In the genomic region with DNA sequence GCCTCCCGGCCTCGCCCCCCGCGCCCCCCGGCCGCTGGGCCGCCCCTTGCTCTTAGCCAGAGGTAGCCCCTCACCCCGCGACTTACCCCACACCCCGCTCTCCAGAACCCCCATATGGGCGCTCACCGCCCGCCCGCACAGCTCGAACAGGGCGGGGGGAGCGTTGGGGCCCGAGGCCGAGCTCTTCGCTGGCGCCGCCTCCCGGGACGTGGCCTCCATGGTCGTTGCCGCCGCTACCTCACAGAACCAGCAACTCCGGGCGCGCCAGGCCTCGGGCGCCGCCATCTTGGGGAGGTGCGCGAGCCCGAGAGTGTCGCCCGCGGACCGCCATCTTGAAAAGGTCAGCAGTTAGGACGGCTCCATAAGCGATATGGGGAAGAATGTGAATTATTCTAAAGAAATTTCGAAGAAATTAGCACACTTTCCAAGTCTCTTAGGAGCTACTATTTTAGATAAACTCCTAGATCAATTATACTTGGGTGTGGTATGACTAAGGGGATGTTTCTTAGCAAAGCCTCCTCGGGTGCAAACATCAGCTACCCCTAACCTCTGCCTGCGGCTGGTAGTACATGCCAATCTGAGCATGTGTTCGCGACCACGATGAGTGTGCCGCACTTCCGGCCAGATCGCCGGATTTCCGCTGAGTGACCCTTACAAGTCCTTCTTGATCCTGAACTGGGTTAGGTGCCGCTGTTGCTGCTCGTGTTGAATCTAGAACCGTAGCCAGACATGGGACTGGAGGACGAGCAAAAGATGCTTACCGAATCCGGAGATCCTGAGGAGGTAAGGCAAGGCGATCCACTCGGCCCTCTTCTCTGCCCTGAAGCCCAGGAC, we compare ENCODE assay signal across 1 cellular context.
A peak's percentile ranks its signal among the peaks of the same experiment; 100 is the strongest.
TF ChIP-seq lines count a peak whose summit lies in the region.

A gene with protein sequence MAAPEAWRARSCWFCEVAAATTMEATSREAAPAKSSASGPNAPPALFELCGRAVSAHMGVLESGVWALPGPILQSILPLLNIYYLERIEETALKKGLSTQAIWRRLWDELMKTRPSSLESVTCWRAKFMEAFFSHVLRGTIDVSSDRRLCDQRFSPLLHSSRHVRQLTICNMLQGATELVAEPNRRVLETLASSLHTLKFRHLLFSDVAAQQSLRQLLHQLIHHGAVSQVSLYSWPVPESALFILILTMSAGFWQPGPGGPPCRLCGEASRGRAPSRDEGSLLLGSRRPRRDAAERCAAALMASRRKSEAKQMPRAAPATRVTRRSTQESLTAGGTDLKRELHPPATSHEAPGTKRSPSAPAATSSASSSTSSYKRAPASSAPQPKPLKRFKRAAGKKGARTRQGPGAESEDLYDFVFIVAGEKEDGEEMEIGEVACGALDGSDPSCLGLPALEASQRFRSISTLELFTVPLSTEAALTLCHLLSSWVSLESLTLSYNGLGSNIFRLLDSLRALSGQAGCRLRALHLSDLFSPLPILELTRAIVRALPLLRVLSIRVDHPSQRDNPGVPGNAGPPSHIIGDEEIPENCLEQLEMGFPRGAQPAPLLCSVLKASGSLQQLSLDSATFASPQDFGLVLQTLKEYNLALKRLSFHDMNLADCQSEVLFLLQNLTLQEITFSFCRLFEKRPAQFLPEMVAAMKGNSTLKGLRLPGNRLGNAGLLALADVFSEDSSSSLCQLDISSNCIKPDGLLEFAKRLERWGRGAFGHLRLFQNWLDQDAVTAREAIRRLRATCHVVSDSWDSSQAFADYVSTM (minus strand): TSS at position 579 of the 834 bp plus-strand sequence. CDS start 294 bp downstream, at position 285.
A gene (plus strand): TSS at position 661 of the 834 bp plus-strand sequence. CDS start 69 bp downstream, at position 730.

TF ChIP-seq in HCT116, 20 proteins besides CTCF, POLR2A, EP300 and RAD21 (continued from another document):
- TF ChIP-seq, protein P1, sequence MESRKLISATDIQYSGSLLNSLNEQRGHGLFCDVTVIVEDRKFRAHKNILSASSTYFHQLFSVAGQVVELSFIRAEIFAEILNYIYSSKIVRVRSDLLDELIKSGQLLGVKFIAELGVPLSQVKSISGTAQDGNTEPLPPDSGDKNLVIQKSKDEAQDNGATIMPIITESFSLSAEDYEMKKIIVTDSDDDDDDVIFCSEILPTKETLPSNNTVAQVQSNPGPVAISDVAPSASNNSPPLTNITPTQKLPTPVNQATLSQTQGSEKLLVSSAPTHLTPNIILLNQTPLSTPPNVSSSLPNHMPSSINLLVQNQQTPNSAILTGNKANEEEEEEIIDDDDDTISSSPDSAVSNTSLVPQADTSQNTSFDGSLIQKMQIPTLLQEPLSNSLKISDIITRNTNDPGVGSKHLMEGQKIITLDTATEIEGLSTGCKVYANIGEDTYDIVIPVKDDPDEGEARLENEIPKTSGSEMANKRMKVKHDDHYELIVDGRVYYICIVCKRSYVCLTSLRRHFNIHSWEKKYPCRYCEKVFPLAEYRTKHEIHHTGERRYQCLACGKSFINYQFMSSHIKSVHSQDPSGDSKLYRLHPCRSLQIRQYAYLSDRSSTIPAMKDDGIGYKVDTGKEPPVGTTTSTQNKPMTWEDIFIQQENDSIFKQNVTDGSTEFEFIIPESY (IDR thresholded peaks at IDR 0.05; ENCODE audit: extremely low read depth, insufficient replicate concordance, low read length) = no peak
- TF ChIP-seq JUND (IDR thresholded peaks at IDR 0.05) (peak; percentile 90), ZFX (IDR thresholded peaks at IDR 0.05) (peak; percentile 58; the same call in 1 of the 2 replicates), FOSL1 (IDR thresholded peaks at IDR 0.05; ENCODE audit: low read depth) (peak; percentile 57), YY1 (IDR thresholded peaks at IDR 0.05; ENCODE audit: extremely low read depth, insufficient replicate concordance, low read depth, low read length) (peak; percentile 100), TCF7L2 (IDR thresholded peaks at IDR 0.05; ENCODE audit: borderline replicate concordance, extremely low read depth, insufficient read depth, insufficient read length) (peak; percentile 35), SP1 (IDR thresholded peaks at IDR 0.05; ENCODE audit: low read depth) (peak; percentile 89), CEBPB (IDR thresholded peaks at IDR 0.05; ENCODE audit: low read depth) (no peak), CBX3 (IDR thresholded peaks at IDR 0.05; ENCODE audit: low read depth) (no peak)
- TF ChIP-seq, protein P2, sequence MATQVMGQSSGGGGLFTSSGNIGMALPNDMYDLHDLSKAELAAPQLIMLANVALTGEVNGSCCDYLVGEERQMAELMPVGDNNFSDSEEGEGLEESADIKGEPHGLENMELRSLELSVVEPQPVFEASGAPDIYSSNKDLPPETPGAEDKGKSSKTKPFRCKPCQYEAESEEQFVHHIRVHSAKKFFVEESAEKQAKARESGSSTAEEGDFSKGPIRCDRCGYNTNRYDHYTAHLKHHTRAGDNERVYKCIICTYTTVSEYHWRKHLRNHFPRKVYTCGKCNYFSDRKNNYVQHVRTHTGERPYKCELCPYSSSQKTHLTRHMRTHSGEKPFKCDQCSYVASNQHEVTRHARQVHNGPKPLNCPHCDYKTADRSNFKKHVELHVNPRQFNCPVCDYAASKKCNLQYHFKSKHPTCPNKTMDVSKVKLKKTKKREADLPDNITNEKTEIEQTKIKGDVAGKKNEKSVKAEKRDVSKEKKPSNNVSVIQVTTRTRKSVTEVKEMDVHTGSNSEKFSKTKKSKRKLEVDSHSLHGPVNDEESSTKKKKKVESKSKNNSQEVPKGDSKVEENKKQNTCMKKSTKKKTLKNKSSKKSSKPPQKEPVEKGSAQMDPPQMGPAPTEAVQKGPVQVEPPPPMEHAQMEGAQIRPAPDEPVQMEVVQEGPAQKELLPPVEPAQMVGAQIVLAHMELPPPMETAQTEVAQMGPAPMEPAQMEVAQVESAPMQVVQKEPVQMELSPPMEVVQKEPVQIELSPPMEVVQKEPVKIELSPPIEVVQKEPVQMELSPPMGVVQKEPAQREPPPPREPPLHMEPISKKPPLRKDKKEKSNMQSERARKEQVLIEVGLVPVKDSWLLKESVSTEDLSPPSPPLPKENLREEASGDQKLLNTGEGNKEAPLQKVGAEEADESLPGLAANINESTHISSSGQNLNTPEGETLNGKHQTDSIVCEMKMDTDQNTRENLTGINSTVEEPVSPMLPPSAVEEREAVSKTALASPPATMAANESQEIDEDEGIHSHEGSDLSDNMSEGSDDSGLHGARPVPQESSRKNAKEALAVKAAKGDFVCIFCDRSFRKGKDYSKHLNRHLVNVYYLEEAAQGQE (IDR thresholded peaks at IDR 0.05; ENCODE audit: low read depth) = no peak
- TF ChIP-seq, protein P3, sequence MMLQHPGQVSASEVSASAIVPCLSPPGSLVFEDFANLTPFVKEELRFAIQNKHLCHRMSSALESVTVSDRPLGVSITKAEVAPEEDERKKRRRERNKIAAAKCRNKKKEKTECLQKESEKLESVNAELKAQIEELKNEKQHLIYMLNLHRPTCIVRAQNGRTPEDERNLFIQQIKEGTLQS (IDR thresholded peaks at IDR 0.05) = no peak
